1 cellular context compared by ENCODE assay signal in the genomic region with DNA sequence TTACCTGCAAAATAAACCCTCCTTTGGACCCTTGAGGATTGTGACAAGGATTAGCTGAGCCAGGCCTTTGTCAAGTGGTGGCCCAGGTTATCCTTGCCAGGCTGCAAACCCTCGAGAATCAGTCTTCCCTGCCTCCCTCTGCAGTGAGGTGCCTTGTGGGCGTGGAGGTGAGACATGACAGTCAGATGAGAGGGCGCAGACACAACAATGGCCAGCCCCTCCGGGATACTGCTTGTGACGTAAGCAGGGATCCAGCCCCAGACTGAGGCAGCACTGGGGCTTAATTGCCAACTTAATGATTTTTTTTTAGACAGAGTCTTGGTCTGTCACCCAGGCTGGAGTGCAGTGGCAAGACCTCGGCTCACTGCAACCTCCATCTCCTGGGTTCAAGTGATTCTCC.
TF ChIP-seq lines count a peak whose summit lies in the region.

No MANE protein-coding gene starts in this region.

TF ChIP-seq in H1, 55 proteins besides CTCF, POLR2A, EP300 and RAD21:
- TF ChIP-seq HDAC2 (IDR thresholded peaks at IDR 0.05; ENCODE audit: borderline replicate concordance in 1 of 2, low read depth in 2 of 2, low read length in 2 of 2) (no peak), KDM1A (IDR thresholded peaks at IDR 0.05; ENCODE audit: borderline replicate concordance, low read length) (no peak), CBX5 (IDR thresholded peaks at IDR 0.05; ENCODE audit: low read depth, low read length) (no peak), BACH1 (IDR thresholded peaks at IDR 0.05; ENCODE audit: low read length) (no peak), SUZ12 (IDR thresholded peaks at IDR 0.05; ENCODE audit: low read length) (no peak), GABPA (IDR thresholded peaks at IDR 0.05; ENCODE audit: borderline replicate concordance, insufficient read depth, low read length) (no peak), GTF2F1 (IDR thresholded peaks at IDR 0.05; ENCODE audit: borderline replicate concordance, low read depth, low read length) (no peak), POU5F1 (IDR thresholded peaks at IDR 0.05; ENCODE audit: low read depth, low read length) (no peak), YY1 (IDR thresholded peaks at IDR 0.05; ENCODE audit: low read depth, low read length) (no peak), SP2 (IDR thresholded peaks at IDR 0.05; ENCODE audit: low read length) (no peak), JUN (IDR thresholded peaks at IDR 0.05; ENCODE audit: low read depth, low read length) (no peak), CHD2 (IDR thresholded peaks at IDR 0.05; ENCODE audit: low read length) (no peak), BCL11A (IDR thresholded peaks at IDR 0.05; ENCODE audit: low read depth in 2 of 2, low read length in 2 of 2) (no peak), EZH2 (IDR thresholded peaks at IDR 0.05; ENCODE audit: low read depth, low read length, severe bottlenecking) (no peak)
- TF ChIP-seq, protein P1, sequence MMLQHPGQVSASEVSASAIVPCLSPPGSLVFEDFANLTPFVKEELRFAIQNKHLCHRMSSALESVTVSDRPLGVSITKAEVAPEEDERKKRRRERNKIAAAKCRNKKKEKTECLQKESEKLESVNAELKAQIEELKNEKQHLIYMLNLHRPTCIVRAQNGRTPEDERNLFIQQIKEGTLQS (IDR thresholded peaks at IDR 0.05; ENCODE audit: insufficient read depth, low read depth, low read length): no peak
- TF ChIP-seq, protein P2, sequence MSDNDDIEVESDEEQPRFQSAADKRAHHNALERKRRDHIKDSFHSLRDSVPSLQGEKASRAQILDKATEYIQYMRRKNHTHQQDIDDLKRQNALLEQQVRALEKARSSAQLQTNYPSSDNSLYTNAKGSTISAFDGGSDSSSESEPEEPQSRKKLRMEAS (IDR thresholded peaks at IDR 0.05): no peak
- TF ChIP-seq, protein P3, sequence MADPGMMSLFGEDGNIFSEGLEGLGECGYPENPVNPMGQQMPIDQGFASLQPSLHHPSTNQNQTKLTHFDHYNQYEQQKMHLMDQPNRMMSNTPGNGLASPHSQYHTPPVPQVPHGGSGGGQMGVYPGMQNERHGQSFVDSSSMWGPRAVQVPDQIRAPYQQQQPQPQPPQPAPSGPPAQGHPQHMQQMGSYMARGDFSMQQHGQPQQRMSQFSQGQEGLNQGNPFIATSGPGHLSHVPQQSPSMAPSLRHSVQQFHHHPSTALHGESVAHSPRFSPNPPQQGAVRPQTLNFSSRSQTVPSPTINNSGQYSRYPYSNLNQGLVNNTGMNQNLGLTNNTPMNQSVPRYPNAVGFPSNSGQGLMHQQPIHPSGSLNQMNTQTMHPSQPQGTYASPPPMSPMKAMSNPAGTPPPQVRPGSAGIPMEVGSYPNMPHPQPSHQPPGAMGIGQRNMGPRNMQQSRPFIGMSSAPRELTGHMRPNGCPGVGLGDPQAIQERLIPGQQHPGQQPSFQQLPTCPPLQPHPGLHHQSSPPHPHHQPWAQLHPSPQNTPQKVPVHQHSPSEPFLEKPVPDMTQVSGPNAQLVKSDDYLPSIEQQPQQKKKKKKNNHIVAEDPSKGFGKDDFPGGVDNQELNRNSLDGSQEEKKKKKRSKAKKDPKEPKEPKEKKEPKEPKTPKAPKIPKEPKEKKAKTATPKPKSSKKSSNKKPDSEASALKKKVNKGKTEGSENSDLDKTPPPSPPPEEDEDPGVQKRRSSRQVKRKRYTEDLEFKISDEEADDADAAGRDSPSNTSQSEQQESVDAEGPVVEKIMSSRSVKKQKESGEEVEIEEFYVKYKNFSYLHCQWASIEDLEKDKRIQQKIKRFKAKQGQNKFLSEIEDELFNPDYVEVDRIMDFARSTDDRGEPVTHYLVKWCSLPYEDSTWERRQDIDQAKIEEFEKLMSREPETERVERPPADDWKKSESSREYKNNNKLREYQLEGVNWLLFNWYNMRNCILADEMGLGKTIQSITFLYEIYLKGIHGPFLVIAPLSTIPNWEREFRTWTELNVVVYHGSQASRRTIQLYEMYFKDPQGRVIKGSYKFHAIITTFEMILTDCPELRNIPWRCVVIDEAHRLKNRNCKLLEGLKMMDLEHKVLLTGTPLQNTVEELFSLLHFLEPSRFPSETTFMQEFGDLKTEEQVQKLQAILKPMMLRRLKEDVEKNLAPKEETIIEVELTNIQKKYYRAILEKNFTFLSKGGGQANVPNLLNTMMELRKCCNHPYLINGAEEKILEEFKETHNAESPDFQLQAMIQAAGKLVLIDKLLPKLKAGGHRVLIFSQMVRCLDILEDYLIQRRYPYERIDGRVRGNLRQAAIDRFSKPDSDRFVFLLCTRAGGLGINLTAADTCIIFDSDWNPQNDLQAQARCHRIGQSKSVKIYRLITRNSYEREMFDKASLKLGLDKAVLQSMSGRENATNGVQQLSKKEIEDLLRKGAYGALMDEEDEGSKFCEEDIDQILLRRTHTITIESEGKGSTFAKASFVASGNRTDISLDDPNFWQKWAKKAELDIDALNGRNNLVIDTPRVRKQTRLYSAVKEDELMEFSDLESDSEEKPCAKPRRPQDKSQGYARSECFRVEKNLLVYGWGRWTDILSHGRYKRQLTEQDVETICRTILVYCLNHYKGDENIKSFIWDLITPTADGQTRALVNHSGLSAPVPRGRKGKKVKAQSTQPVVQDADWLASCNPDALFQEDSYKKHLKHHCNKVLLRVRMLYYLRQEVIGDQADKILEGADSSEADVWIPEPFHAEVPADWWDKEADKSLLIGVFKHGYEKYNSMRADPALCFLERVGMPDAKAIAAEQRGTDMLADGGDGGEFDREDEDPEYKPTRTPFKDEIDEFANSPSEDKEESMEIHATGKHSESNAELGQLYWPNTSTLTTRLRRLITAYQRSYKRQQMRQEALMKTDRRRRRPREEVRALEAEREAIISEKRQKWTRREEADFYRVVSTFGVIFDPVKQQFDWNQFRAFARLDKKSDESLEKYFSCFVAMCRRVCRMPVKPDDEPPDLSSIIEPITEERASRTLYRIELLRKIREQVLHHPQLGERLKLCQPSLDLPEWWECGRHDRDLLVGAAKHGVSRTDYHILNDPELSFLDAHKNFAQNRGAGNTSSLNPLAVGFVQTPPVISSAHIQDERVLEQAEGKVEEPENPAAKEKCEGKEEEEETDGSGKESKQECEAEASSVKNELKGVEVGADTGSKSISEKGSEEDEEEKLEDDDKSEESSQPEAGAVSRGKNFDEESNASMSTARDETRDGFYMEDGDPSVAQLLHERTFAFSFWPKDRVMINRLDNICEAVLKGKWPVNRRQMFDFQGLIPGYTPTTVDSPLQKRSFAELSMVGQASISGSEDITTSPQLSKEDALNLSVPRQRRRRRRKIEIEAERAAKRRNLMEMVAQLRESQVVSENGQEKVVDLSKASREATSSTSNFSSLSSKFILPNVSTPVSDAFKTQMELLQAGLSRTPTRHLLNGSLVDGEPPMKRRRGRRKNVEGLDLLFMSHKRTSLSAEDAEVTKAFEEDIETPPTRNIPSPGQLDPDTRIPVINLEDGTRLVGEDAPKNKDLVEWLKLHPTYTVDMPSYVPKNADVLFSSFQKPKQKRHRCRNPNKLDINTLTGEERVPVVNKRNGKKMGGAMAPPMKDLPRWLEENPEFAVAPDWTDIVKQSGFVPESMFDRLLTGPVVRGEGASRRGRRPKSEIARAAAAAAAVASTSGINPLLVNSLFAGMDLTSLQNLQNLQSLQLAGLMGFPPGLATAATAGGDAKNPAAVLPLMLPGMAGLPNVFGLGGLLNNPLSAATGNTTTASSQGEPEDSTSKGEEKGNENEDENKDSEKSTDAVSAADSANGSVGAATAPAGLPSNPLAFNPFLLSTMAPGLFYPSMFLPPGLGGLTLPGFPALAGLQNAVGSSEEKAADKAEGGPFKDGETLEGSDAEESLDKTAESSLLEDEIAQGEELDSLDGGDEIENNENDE (IDR thresholded peaks at IDR 0.05; ENCODE audit: insufficient replicate concordance, low read length): no peak
